In the genomic region with DNA sequence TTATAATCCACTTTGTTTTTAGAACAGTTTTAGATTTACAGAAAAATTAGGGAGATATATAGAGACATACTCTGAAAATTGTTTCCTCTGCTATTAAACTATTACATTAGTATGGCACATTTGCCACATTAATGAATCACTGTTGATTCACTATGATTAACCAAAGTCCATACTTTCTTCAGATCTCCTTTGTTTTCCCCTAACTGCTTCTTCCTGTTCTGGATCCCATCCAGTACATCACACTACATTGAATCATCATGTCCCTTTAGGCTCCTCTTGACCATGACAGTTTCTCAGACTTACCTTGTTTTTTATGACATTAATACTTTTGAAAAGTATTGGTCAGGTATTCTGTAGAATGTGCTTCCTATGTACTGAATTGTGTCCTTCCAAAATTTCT, we compare ENCODE assay signal across 17 cellular contexts.
A peak's percentile ranks its signal among the peaks of the same experiment; 100 is the strongest.
DNase-seq lines count a peak whose midpoint lies in the region; ATAC-seq, FAIRE-seq and TF ChIP-seq lines count a peak whose summit lies in the region.
"Had no signal": no experiment of that assay in that cellular context is flagged by ENCODE, and none has a peak within 500 bp of the region (broad histone marks: within the 10 kb centered on the region; RNA-seq: fewer than 3 reads in every experiment).

No MANE protein-coding gene starts in this region.

- no peak overlapping the region for H3K18ac ChIP-seq in mesenchymal stem cell (ENCODE audit: low read depth in 1 of 2, low read length in 2 of 2)

- no peaks in the 10 kb centered on the region for H3K9me1 ChIP-seq in endothelial cell of umbilical vein (replicated peaks; ENCODE audit: control insufficient read depth, extremely low read depth, insufficient read depth, low read length)

- H3F3A ChIP-seq in PC-9 (ENCODE audit: insufficient read depth, low read depth), result no peaks in the 10 kb centered on the region

- DNase-seq in EL (peak; percentile 73), PC-9 (no peak), endothelial cell of umbilical vein (ENCODE audit: low read depth, low spot score) (peak; percentile 60), mesenchymal stem cell (no peak), Peyer's patch (no peak), hippocampal formation (lab: John Stamatoyannopoulos, UW) (no peak)
- no peak for DNase-seq in activated CD4-positive, alpha-beta T cell treated with anti-CD3 and anti-CD28 coated beads for 1 hour
- DNase-seq: activated naive CD4-positive, alpha-beta T cell; body of pancreas; NCI-H526 treated with DMSO at 0.1 percent for 48 hours; nucleus accumbens; stimulated activated CD4-positive, alpha-beta T cell treated with anti-CD3 and anti-CD28 coated beads, Interleukin-2, amount 100 ng/mL, for 48 hours had no signal

- H3K9me2 ChIP-seq in PC-9 (ENCODE audit: insufficient read depth), result no peaks in the 10 kb centered on the region

- H2BK120ac ChIP-seq in mesenchymal stem cell (ENCODE audit: low read depth, low read length), result no peak overlapping the region

- POLR2A ChIA-PET in PC-9 (lab: Charles Lee; ENCODE audit: unreplicated experiment), result no interaction called here
- POLR2A ChIA-PET in endothelial cell of umbilical vein (lab: Charles Lee), result no interaction called here

- H3K9ac ChIP-seq in endothelial cell of umbilical vein (replicated peaks; ENCODE audit: extremely low read depth, insufficient read depth, low read length), result no peak overlapping the region
- H3K9ac ChIP-seq in mesenchymal stem cell (ENCODE audit: low read length), result peak overlapping the region; percentile 16

- H3K4me3 ChIP-seq in PC-9 (no peak overlapping the region), endothelial cell of umbilical vein (replicated peaks in 1 of 3; ENCODE audit: insufficient read depth in 1 of 3, low read depth in 1 of 3, low read length in 3 of 3) (no peak overlapping the region), mesenchymal stem cell (ENCODE audit: insufficient read depth in 1 of 2, low read depth in 1 of 2, low read length in 2 of 2) (no peak overlapping the region), Peyer's patch (no peak overlapping the region)
- H3K4me3 ChIP-seq: body of pancreas, suprapubic skin had no signal

- CTCF ChIA-PET in PC-9 (lab: Charles Lee) (no interaction called here), endothelial cell of umbilical vein (lab: Charles Lee) (no interaction called here)

- FAIRE-seq in endothelial cell of umbilical vein (lab: Jason Lieb, UNC), result peak; percentile 86
- FAIRE-seq: H54 had no signal

- no peak overlapping the region for H2AFZ ChIP-seq in PC-9
- no peak overlapping the region for H2AFZ ChIP-seq in endothelial cell of umbilical vein (ENCODE audit: low read depth, low read length)
- H2AFZ ChIP-seq in mesenchymal stem cell (ENCODE audit: low read depth, low read length), result no peak overlapping the region

- no peaks in the 10 kb centered on the region for H3K79me1 ChIP-seq in mesenchymal stem cell (replicated peaks; ENCODE audit: low read length, poor library complexity, severe bottlenecking)

- H3K4me2 ChIP-seq in PC-9, result no peak overlapping the region
- H3K4me2 ChIP-seq in endothelial cell of umbilical vein (ENCODE audit: insufficient read depth, low read length), result no peak overlapping the region
- no peak overlapping the region for H3K4me2 ChIP-seq in mesenchymal stem cell (ENCODE audit: low read length, poor library complexity, severe bottlenecking)

- dilution Hi-C loops in endothelial cell of umbilical vein (cut with MboI; ENCODE audit: extremely low pct_ligation_motif_present, low sequenced_read_pairs), result no loop called here

- BruUV-seq in PC-9 (replicated peaks; lab: Mats Ljungman, UMichigan), result no TSS peak
- no TSS peak for BruUV-seq in endothelial cell of umbilical vein (replicated peaks; lab: Mats Ljungman, UMichigan)

- H3K23ac ChIP-seq in mesenchymal stem cell (ENCODE audit: low read length in 2 of 2), result no peak overlapping the region

- no peak for TF ChIP-seq CTCF in PC-9 (conservative IDR thresholded peaks at IDR 0.05)
- no peak for TF ChIP-seq CTCF in endothelial cell of umbilical vein (IDR thresholded peaks at IDR 0.05; ENCODE audit: extremely low read depth in 1 of 2, insufficient read depth in 1 of 2, low read depth in 1 of 2, low read length in 2 of 2)
- no peak for TF ChIP-seq CTCF in Peyer's patch (IDR thresholded peaks at IDR 0.05)

- H3K4me1 ChIP-seq in PC-9 (replicated peaks; ENCODE audit: insufficient read depth), result peaks cover 19% of the 10 kb centered on the region
- peaks cover 17% of the 10 kb centered on the region for H3K4me1 ChIP-seq in endothelial cell of umbilical vein (ENCODE audit: control insufficient read depth, extremely low read depth, insufficient read depth, low read length)
- H3K4me1 ChIP-seq in mesenchymal stem cell (ENCODE audit: control insufficient read depth, insufficient read depth, low read depth, low read length), result peaks cover 3% of the 10 kb centered on the region
- peaks cover 0 to 7% (median 1%) of the 10 kb centered on the region in 4 donors for H3K4me1 ChIP-seq in Peyer's patch
- H3K4me1 ChIP-seq: body of pancreas, suprapubic skin had no signal

- no peak for ATAC-seq in GM21528 (IDR thresholded peaks at IDR 0.05; ENCODE audit: low FRiP score, unreplicated experiment)
- ATAC-seq: activated CD4-positive, CD25-positive, alpha-beta regulatory T cell treated with anti-CD3 and anti-CD28 coated beads, Interleukin-2, amount 50 U/mL, for 24 hours; body of pancreas; sciatic nerve had no signal

- H3K9me3 ChIP-seq in PC-9 (ENCODE audit: insufficient read depth, low read depth), result peaks cover 5% of the 10 kb centered on the region; the same call in 1 of the 2 replicates
- H3K9me3 ChIP-seq in endothelial cell of umbilical vein (replicated peaks; ENCODE audit: control insufficient read depth, insufficient read depth, low read length), result no peaks in the 10 kb centered on the region
- peaks cover 17% of the 10 kb centered on the region for H3K9me3 ChIP-seq in mesenchymal stem cell (ENCODE audit: control insufficient read depth, low read length)
- H3K9me3 ChIP-seq in Peyer's patch, result no peaks in the 10 kb centered on the region
- H3K9me3 ChIP-seq: body of pancreas, suprapubic skin had no signal

- H2BK15ac ChIP-seq in mesenchymal stem cell (ENCODE audit: low read depth, poor library complexity, severe bottlenecking), result no peak overlapping the region

- intact Hi-C loops in PC-9 (cut with micrococcal nuclease; ENCODE audit: unreplicated experiment), result loop anchor here (5.0 kb wide), 1 partner anchor 226 kb away; no protein-coding TSS in a partner anchor
- intact Hi-C loops in endothelial cell of umbilical vein (cut with micrococcal nuclease), result no loop called here

- no peaks in the 10 kb centered on the region for H4K20me1 ChIP-seq in PC-9 (ENCODE audit: insufficient read depth)
- no peaks in the 10 kb centered on the region for H4K20me1 ChIP-seq in endothelial cell of umbilical vein (replicated peaks; ENCODE audit: control insufficient read depth, extremely low read depth, insufficient read depth, low read length)

- H3K27ac ChIP-seq in PC-9 (peak overlapping the region; percentile 78), endothelial cell of umbilical vein (ENCODE audit: insufficient read depth, low read depth, low read length) (no peak overlapping the region), mesenchymal stem cell (ENCODE audit: low read length, poor library complexity, severe bottlenecking) (peak overlapping the region; percentile 8), Peyer's patch (peak overlapping the region in 2 of 4 donors; percentile 53 to 57)
- H3K27ac ChIP-seq: body of pancreas, suprapubic skin had no signal

- no peaks in the 10 kb centered on the region for H3K36me3 ChIP-seq in PC-9 (ENCODE audit: low read depth)
- H3K36me3 ChIP-seq in endothelial cell of umbilical vein (ENCODE audit: control insufficient read depth in 2 of 2, extremely low read depth in 1 of 2, insufficient read depth in 2 of 2, low read length in 2 of 2), result no peaks in the 10 kb centered on the region
- no peaks in the 10 kb centered on the region for H3K36me3 ChIP-seq in mesenchymal stem cell (ENCODE audit: control insufficient read depth in 1 of 2, insufficient read depth in 2 of 2, low read depth in 1 of 2, low read length in 2 of 2)
- no peaks in the 10 kb centered on the region for H3K36me3 ChIP-seq in Peyer's patch
- H3K36me3 ChIP-seq: suprapubic skin had no signal

- H2AK5ac ChIP-seq in mesenchymal stem cell (ENCODE audit: low read length, severe bottlenecking), result peak overlapping the region; percentile 16

- TF ChIP-seq POLR2A in endothelial cell of umbilical vein (IDR thresholded peaks at IDR 0.05; ENCODE audit: low read depth, low read length) (no peak), Peyer's patch (IDR thresholded peaks at IDR 0.05) (no peak)

- H3K14ac ChIP-seq in mesenchymal stem cell (ENCODE audit: low read length in 2 of 2), result no peak overlapping the region

- no peak overlapping the region for H3K4ac ChIP-seq in mesenchymal stem cell (ENCODE audit: low read depth in 1 of 2, low read length in 2 of 2)

- no peaks in the 10 kb centered on the region for H3K79me2 ChIP-seq in PC-9 (ENCODE audit: low read depth)
- H3K79me2 ChIP-seq in endothelial cell of umbilical vein (ENCODE audit: control insufficient read depth, insufficient read depth, low read length), result no peaks in the 10 kb centered on the region

- H4K91ac ChIP-seq in mesenchymal stem cell (ENCODE audit: low read length), result no peak overlapping the region

- H2BK12ac ChIP-seq in mesenchymal stem cell (ENCODE audit: low read length in 2 of 2), result no peak overlapping the region

- H3K27me3 ChIP-seq in PC-9 (ENCODE audit: insufficient read depth, low read depth), result no peaks in the 10 kb centered on the region
- H3K27me3 ChIP-seq in endothelial cell of umbilical vein (ENCODE audit: control insufficient read depth in 2 of 2, insufficient read depth in 2 of 2, low read length in 2 of 2), result no peaks in the 10 kb centered on the region
- no peaks in the 10 kb centered on the region for H3K27me3 ChIP-seq in mesenchymal stem cell (ENCODE audit: control insufficient read depth in 1 of 2, insufficient read depth in 1 of 2, low read length in 2 of 2)
- H3K27me3 ChIP-seq in Peyer's patch, result no peaks in the 10 kb centered on the region
- H3K27me3 ChIP-seq: body of pancreas, suprapubic skin had no signal

- H2BK5ac ChIP-seq in mesenchymal stem cell (ENCODE audit: low read depth, low read length, poor library complexity, severe bottlenecking), result no peak overlapping the region

- H4K8ac ChIP-seq in mesenchymal stem cell (ENCODE audit: low read length), result no peak overlapping the region

TF ChIP-seq in endothelial cell of umbilical vein, 7 proteins besides CTCF, POLR2A, EP300 and RAD21 (continues in another document):
- no peak for TF ChIP-seq MYC (IDR thresholded peaks at IDR 0.05; ENCODE audit: low read depth, low read length)
- TF ChIP-seq FOS (IDR thresholded peaks at IDR 0.05; ENCODE audit: borderline replicate concordance, insufficient read depth, low read length), result peak; percentile 94
- TF ChIP-seq JUN (IDR thresholded peaks at IDR 0.05; ENCODE audit: borderline replicate concordance, insufficient read depth, insufficient read length, low read depth), result peak; percentile 37
- no peak for TF ChIP-seq EZH2 (IDR thresholded peaks at IDR 0.05; ENCODE audit: borderline replicate concordance, low read depth, low read length, severe bottlenecking)
- TF ChIP-seq POLR2AphosphoS5 (IDR thresholded peaks at IDR 0.05; ENCODE audit: insufficient read depth, low read depth, low read length), result no peak

Comparison
In these comparisons a context has a peak if more than half of its experiments do, and no peak if none do; other contexts are left out.
1. DNase-seq: peak in EL (single experiment) and endothelial cell of umbilical vein (single experiment); none in PC-9 (0 of 2), mesenchymal stem cell (single experiment), Peyer's patch (0 of 3), activated CD4-positive, alpha-beta T cell treated with anti-CD3 and anti-CD28 coated beads for 1 hour (single experiment) and hippocampal formation (0 of 2).